In genomic region chr14:93975791-93976476, GRCh38 we compare ENCODE assay signal across 8 cellular contexts. TPM values are rescaled to one million over a fixed set of nuclear protein-coding genes. Genes with fewer than 3 reads are reported as not detected.
DNase-seq lines count a peak whose midpoint lies in the region; ATAC-seq and TF ChIP-seq lines count a peak whose summit lies in the region.

No MANE protein-coding gene starts in this region.

- peak overlapping the region; percentile 50 for H3K4me3 ChIP-seq in OCI-LY1 (ENCODE audit: low read depth, low read length, poor library complexity, severe bottlenecking)
- H3K4me3 ChIP-seq in heart right ventricle = peak overlapping the region; percentile 25 to 57 (median 49)

- DNase-seq in heart right ventricle (no peak), cerebellar cortex (ENCODE audit: low spot score) (no peak), DMS 273 (lab: John Stamatoyannopoulos, UW; ENCODE audit: unreplicated experiment) (no peak), sciatic nerve (ENCODE audit: low spot score) (no peak)
- DNase-seq in activated effector memory CD4-positive, alpha-beta T cell treated with Interleukin-2 at 50 U/mL for 16 hours = no peak

- H3K4me1 ChIP-seq in OCI-LY1 (ENCODE audit: insufficient read depth, low read length, severe bottlenecking) (peaks cover 98% of the 10 kb centered on the region), heart right ventricle (peaks cover 6 to 87% (median 36%) of the 10 kb centered on the region in 9 donors)

- H3K9me3 ChIP-seq in OCI-LY1 (ENCODE audit: low read length) = no peaks in the 10 kb centered on the region; the same call in 1 of the 2 replicates
- H3K9me3 ChIP-seq in heart right ventricle = no peaks in the 10 kb centered on the region

- no peaks in the 10 kb centered on the region for H3K79me2 ChIP-seq in OCI-LY1 (ENCODE audit: insufficient read depth, low read length)

- H3K27me3 ChIP-seq in OCI-LY1 (ENCODE audit: insufficient read depth, low read length) (no peaks in the 10 kb centered on the region), heart right ventricle (no peaks in the 10 kb centered on the region)

- peaks cover 18% of the 10 kb centered on the region for H3F3A ChIP-seq in OCI-LY1 (ENCODE audit: insufficient read depth, low read length)

- H3K36me3 ChIP-seq in OCI-LY1 (ENCODE audit: insufficient read depth, low read length) (no peaks in the 10 kb centered on the region), heart right ventricle (no peaks in the 10 kb centered on the region)

- no peaks in the 10 kb centered on the region for H3K9me2 ChIP-seq in OCI-LY1 (ENCODE audit: low read depth, low read length)

- TF ChIP-seq CTCF in OCI-LY1 (IDR thresholded peaks at IDR 0.05; ENCODE audit: low read length) = no peak
- no peak for TF ChIP-seq CTCF in heart right ventricle (IDR thresholded peaks at IDR 0.05)

- peak overlapping the region; percentile 70 for H3K4me2 ChIP-seq in OCI-LY1 (ENCODE audit: low read length)

- intact Hi-C loops in heart right ventricle (cut with DNase I) = loop anchor here in 1 of 10 donors (2.0 kb wide), 1 partner anchor 19 kb away; no protein-coding TSS in a partner anchor
- intact Hi-C loops in sciatic nerve (cut with DNase I) = no loop called here

- ATAC-seq in GM18511 (IDR thresholded peaks at IDR 0.05; ENCODE audit: unreplicated experiment) (peak; percentile 63), GM21825 (IDR thresholded peaks at IDR 0.05; ENCODE audit: unreplicated experiment) (peak; percentile 50), heart right ventricle (peak; percentile 12 to 70 (median 48)), sciatic nerve (no peak)

- WGBS in heart right ventricle, 2 donors = 40 to 43% methylated on average over 9 of the region's 9 CpGs

- H3K9ac ChIP-seq in OCI-LY1 (ENCODE audit: low read length) = peak overlapping the region; percentile 84

- no peaks in the 10 kb centered on the region for H4K20me1 ChIP-seq in OCI-LY1 (ENCODE audit: insufficient read depth, low read length)

- no peak overlapping the region for H2AFZ ChIP-seq in OCI-LY1 (ENCODE audit: low read length)

- H3K27ac ChIP-seq in OCI-LY1 (ENCODE audit: low read depth, low read length, poor library complexity, severe bottlenecking) = peak overlapping the region; percentile 100
- peak overlapping the region; percentile 74 to 93 (median 88) for H3K27ac ChIP-seq in heart right ventricle

RNA-seq across cellular contexts. Expression of gene ASB2, which starts 0.4 kb away (rescaled TPM):
- total RNA-seq in heart right ventricle (100 to 1,000 TPM in 9 of 10 donors, 10 to 100 TPM in 1; 85.7 to 253 (median 168) TPM), sciatic nerve (1.4 TPM)
- 100 to 1,000 TPM in 1 of 2 donors, 10 to 100 TPM in 1; 19.6 to 374 TPM for polyA plus RNA-seq in heart right ventricle

RNA-seq across cellular contexts. Expression of gene CCDC197, which starts 21.2 kb away (rescaled TPM):
- 1 to 10 TPM in 3 of 10 donors, under 1 TPM in 6, not detected in 1; 0.40 to 1.6 (median 0.75) TPM for total RNA-seq in heart right ventricle
- 1 to 10 TPM in 1 of 2 donors, not detected in 1; 1.3 TPM for polyA plus RNA-seq in heart right ventricle
- total RNA-seq in sciatic nerve = not detected

RNA-seq across cellular contexts. Expression of gene FAM181A, which starts 48.8 kb away (rescaled TPM):
- total RNA-seq in heart right ventricle (not detected), sciatic nerve (not detected)
- not detected for polyA plus RNA-seq in heart right ventricle

RNA-seq across cellular contexts. Expression of gene OTUB2, which starts 50.2 kb away (rescaled TPM):
- total RNA-seq in heart right ventricle (under 1 TPM in 9 of 10 donors, not detected in 1; 0.07 to 0.37 (median 0.15) TPM), sciatic nerve (0.80 TPM)
- polyA plus RNA-seq in heart right ventricle = under 1 TPM; 0.22 to 0.29 TPM

Comparison
In these comparisons a context has a peak if more than half of its experiments do, and no peak if none do; other contexts are left out.
1. RNA of gene ASB2, which starts 0.4 kb away (total RNA-seq): 85.7 to 253 TPM in heart right ventricle; 1.4 TPM in sciatic nerve (single experiment); every median in the first group is over 10 times any median in the second.